Comparison of ENCODE assay signal across 18 cellular contexts in genomic region chr6:38316099-38316868, GRCh38.
DNase-seq lines count a peak whose midpoint lies in the region; ATAC-seq, FAIRE-seq and TF ChIP-seq lines count a peak whose summit lies in the region.
"Had no signal": no experiment of that assay in that cellular context is flagged by ENCODE, and none has a peak within 500 bp of the region (broad histone marks: within the 10 kb centered on the region; RNA-seq: fewer than 3 reads in every experiment).

No MANE protein-coding gene starts in this region.

- no peak for FAIRE-seq in frontal cortex (lab: Jason Lieb, UNC)

- no peaks in the 10 kb centered on the region for H3K9me3 ChIP-seq in SU-DHL-6 (ENCODE audit: insufficient read depth, low read length)
- H3K9me3 ChIP-seq in left ventricle myocardium inferior (replicated peaks): no peaks in the 10 kb centered on the region
- H3K9me3 ChIP-seq: HAP-1, SJSA1 had no signal

- peaks cover 3% of the 10 kb centered on the region for H3K4me1 ChIP-seq in left ventricle myocardium inferior

- no peak for DNase-seq in substantia nigra (lab: John Stamatoyannopoulos, UW)
- no peak for DNase-seq in left ventricle myocardium inferior
- DNase-seq in frontal cortex (ENCODE audit: low spot score in 2 of 2): no peak
- DNase-seq: activated CD8-positive, alpha-beta memory T cell treated with anti-CD3 and anti-CD28 coated beads for 24 hours; brain microvascular endothelial cell; DMS79; NCI-H2029; NK-92 treated with Interleukin-12 subunit alpha and Interleukin-12 subunit beta, amount 100 ng/mL, for 24 hours; right cardiac atrium; stimulated activated CD4-positive, alpha-beta T cell treated with anti-CD3 and anti-CD28 coated beads, Interleukin-4, amount 100 ng/mL, for 4 hours; stimulated activated naive CD4-positive, alpha-beta T cell had no signal

- H3K36me3 ChIP-seq in SU-DHL-6 (ENCODE audit: low read length) (no peaks in the 10 kb centered on the region), left ventricle myocardium inferior (no peaks in the 10 kb centered on the region)
- H3K36me3 ChIP-seq: brain microvascular endothelial cell, HAP-1, SJSA1 had no signal

- H3F3A ChIP-seq in SU-DHL-6 (ENCODE audit: insufficient read depth): no peaks in the 10 kb centered on the region

- no peaks in the 10 kb centered on the region for H4K20me1 ChIP-seq in SU-DHL-6 (ENCODE audit: low read depth, low read length)

- TF ChIP-seq CTCF in SU-DHL-6 (IDR thresholded peaks at IDR 0.05; ENCODE audit: insufficient read depth, low read length, poor library complexity, severe bottlenecking) (no peak), left ventricle myocardium inferior (IDR thresholded peaks at IDR 0.05; ENCODE audit: borderline replicate concordance) (no peak)

- intact Hi-C loops in left ventricle myocardium inferior (cut with micrococcal nuclease): no loop called here

- no peaks in the 10 kb centered on the region for H3K9me2 ChIP-seq in SU-DHL-6 (replicated peaks; ENCODE audit: insufficient read depth, low read length)

- no peak overlapping the region for H3K27ac ChIP-seq in SU-DHL-6 (ENCODE audit: low read depth, low read length)
- no peak overlapping the region for H3K27ac ChIP-seq in substantia nigra (ENCODE audit: low read depth, low read length, poor library complexity, severe bottlenecking)
- H3K27ac ChIP-seq in left ventricle myocardium inferior (replicated peaks): no peak overlapping the region
- H3K27ac ChIP-seq: brain microvascular endothelial cell, SJSA1 had no signal

- H3K4me3 ChIP-seq in SU-DHL-6 (ENCODE audit: insufficient read depth, low read length, poor library complexity, severe bottlenecking): no peak overlapping the region
- H3K4me3 ChIP-seq in left ventricle myocardium inferior: no peak overlapping the region
- H3K4me3 ChIP-seq: HAP-1, SJSA1 had no signal

- H3K9ac ChIP-seq in SU-DHL-6 (ENCODE audit: low read length): no peak overlapping the region

- ATAC-seq in GM18499 (IDR thresholded peaks at IDR 0.05; ENCODE audit: insufficient read depth, unreplicated experiment) (peak; percentile 45), GM19395 (IDR thresholded peaks at IDR 0.05; ENCODE audit: unreplicated experiment) (peak; percentile 69), HG02938 (IDR thresholded peaks at IDR 0.05; ENCODE audit: unreplicated experiment) (peak; percentile 57), HG03457 (IDR thresholded peaks at IDR 0.05; ENCODE audit: unreplicated experiment) (no peak)
- ATAC-seq: right cardiac atrium had no signal

- H2AFZ ChIP-seq in SU-DHL-6 (ENCODE audit: low read depth, low read length, severe bottlenecking): no peak overlapping the region

- no peaks in the 10 kb centered on the region for H3K79me2 ChIP-seq in SU-DHL-6 (ENCODE audit: insufficient read depth, low read length)

- H3K4me2 ChIP-seq in SU-DHL-6 (ENCODE audit: low read depth, low read length, poor library complexity, severe bottlenecking): peak overlapping the region; percentile 43

- H3K27me3 ChIP-seq in SU-DHL-6 (ENCODE audit: low read length): no peaks in the 10 kb centered on the region
- H3K27me3 ChIP-seq in left ventricle myocardium inferior (ENCODE audit: low read depth): no peaks in the 10 kb centered on the region
- H3K27me3 ChIP-seq: brain microvascular endothelial cell, SJSA1 had no signal
